Comparison of ENCODE assay signal across 26 cellular contexts in the genomic region with DNA sequence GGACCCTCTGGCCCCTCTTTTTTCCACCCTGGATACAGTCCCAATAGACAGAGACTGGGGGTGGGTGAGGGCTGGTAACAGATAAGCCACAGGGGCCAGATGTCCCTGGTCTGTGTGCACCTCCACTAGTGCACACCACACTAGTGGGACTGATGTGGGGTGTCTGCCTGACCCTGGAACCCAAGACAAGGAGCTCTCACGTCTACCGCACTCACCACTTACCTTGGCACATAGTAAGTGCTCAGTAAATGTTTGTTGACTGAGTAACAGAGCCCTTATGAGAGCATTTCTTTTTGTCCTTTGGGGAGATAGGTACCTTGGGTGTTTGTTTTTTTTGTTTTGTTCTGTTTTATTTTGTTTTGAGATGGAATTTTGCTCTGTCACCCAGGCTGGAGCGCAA. TPM values are rescaled to one million over a fixed set of nuclear protein-coding genes. Genes with fewer than 3 reads are reported as not detected.
"Had no signal": no experiment of that assay in that cellular context is flagged by ENCODE, and none has a peak within 500 bp of the region (broad histone marks: within the 10 kb centered on the region; RNA-seq: fewer than 3 reads in every experiment).

No MANE protein-coding gene starts in this region.

- H2AFZ ChIP-seq: neural progenitor cell, parathyroid adenoma had no signal

- H3K9me3 Mint-ChIP-seq: central memory CD8-positive, alpha-beta T cell; naive thymus-derived CD4-positive, alpha-beta T cell; neural progenitor cell; stimulated activated memory B cell treated with anti-CD40 and anti-IgM and Interleukin-4, amounts not matched to agents 10 μg/mL and 1 μg/mL and 100 μg/mL, for 72 hours; stimulated activated naive CD8-positive, alpha-beta T cell treated with anti-CD3 and anti-CD28 coated beads, Interleukin-15, Interleukin-2, amounts not matched to agents 100 ng/mL and 50 ng/mL, for 24 hours had no signal

- H3K79me2 ChIP-seq: parathyroid adenoma had no signal

- ATAC-seq: foreskin keratinocyte; heart left ventricle; naive thymus-derived CD4-positive, alpha-beta T cell; stimulated activated memory B cell treated with anti-CD40 and anti-IgM and Interleukin-4, amounts not matched to agents 10 μg/mL and 1 μg/mL and 100 μg/mL, for 72 hours had no signal

- DNase-seq: cortex of kidney; dorsolateral prefrontal cortex; effector CD8-positive, alpha-beta T cell; foreskin keratinocyte; heart left ventricle; hippocampal formation; kidney glomerular epithelial cell; naive thymus-derived CD4-positive, alpha-beta T cell; occipital lobe; right lobe of liver; stimulated activated CD4-positive, alpha-beta T cell treated with anti-CD3 and anti-CD28 coated beads, Interleukin-4, amount 100 ng/mL, for 1 hour; stimulated activated CD8-positive, alpha-beta memory T cell treated with anti-CD3 and anti-CD28 coated beads, Interleukin-4, amount 100 ng/mL, for 48 hours; tibial artery; upper lobe of left lung had no signal

- FAIRE-seq: islet of Langerhans had no signal

- H3K27me3 ChIP-seq: dorsolateral prefrontal cortex, esophagus muscularis mucosa, foreskin keratinocyte, heart left ventricle, neural progenitor cell, right lobe of liver, tibial artery, upper lobe of left lung had no signal

- H3K4me1 Mint-ChIP-seq: neural progenitor cell; stimulated activated memory B cell treated with anti-CD40 and anti-IgM and Interleukin-4, amounts not matched to agents 10 μg/mL and 1 μg/mL and 100 μg/mL, for 72 hours had no signal

- H3K27me3 Mint-ChIP-seq: central memory CD8-positive, alpha-beta T cell; naive thymus-derived CD4-positive, alpha-beta T cell; stimulated activated memory B cell treated with anti-CD40 and anti-IgM and Interleukin-4, amounts not matched to agents 10 μg/mL and 1 μg/mL and 100 μg/mL, for 72 hours; stimulated activated naive CD8-positive, alpha-beta T cell treated with anti-CD3 and anti-CD28 coated beads, Interleukin-15, Interleukin-2, amounts not matched to agents 100 ng/mL and 50 ng/mL, for 24 hours had no signal

- H3K27ac Mint-ChIP-seq: naive thymus-derived CD4-positive, alpha-beta T cell; neural progenitor cell; stimulated activated memory B cell treated with anti-CD40 and anti-IgM and Interleukin-4, amounts not matched to agents 10 μg/mL and 1 μg/mL and 100 μg/mL, for 72 hours; stimulated activated naive CD8-positive, alpha-beta T cell treated with anti-CD3 and anti-CD28 coated beads, Interleukin-15, Interleukin-2, amounts not matched to agents 100 ng/mL and 50 ng/mL, for 24 hours had no signal

- H3K4me3 Mint-ChIP-seq: central memory CD8-positive, alpha-beta T cell; naive thymus-derived CD4-positive, alpha-beta T cell; neural progenitor cell; stimulated activated memory B cell treated with anti-CD40 and anti-IgM and Interleukin-4, amounts not matched to agents 10 μg/mL and 1 μg/mL and 100 μg/mL, for 72 hours; stimulated activated naive CD8-positive, alpha-beta T cell treated with anti-CD3 and anti-CD28 coated beads, Interleukin-15, Interleukin-2, amounts not matched to agents 100 ng/mL and 50 ng/mL, for 24 hours had no signal

- H3K27ac ChIP-seq: dorsolateral prefrontal cortex, epithelial cell of prostate, esophagus muscularis mucosa, foreskin keratinocyte, heart left ventricle, neural progenitor cell, parathyroid adenoma, prostate gland, right lobe of liver, tibial artery, upper lobe of left lung had no signal

- H3K9me3 ChIP-seq: esophagus muscularis mucosa, heart left ventricle, prostate gland, right lobe of liver, tibial artery, upper lobe of left lung had no signal

- H3K9ac ChIP-seq: neural progenitor cell, parathyroid adenoma had no signal

- H3K4me1 ChIP-seq: esophagus muscularis mucosa, foreskin keratinocyte, neural progenitor cell, parathyroid adenoma, prostate gland, right lobe of liver, tibial artery had no signal

- H3K36me3 ChIP-seq: neural progenitor cell, prostate gland, right lobe of liver had no signal

- H3K4me3 ChIP-seq: dorsolateral prefrontal cortex, esophagus muscularis mucosa, heart left ventricle, neural progenitor cell, prostate gland, right lobe of liver, tibial artery, upper lobe of left lung had no signal

- H3K4me2 ChIP-seq: neural progenitor cell had no signal

RNA-seq across cellular contexts. Expression of gene PRAM1, which starts 34.7 kb away (rescaled TPM):
- total RNA-seq: foreskin keratinocyte, glomerular endothelial cell, lung microvascular endothelial cell, occipital lobe, renal cortical epithelial cell had no signal
- polyA plus RNA-seq: foreskin keratinocyte had no signal
